In genomic region chr1:25875154-25875855, GRCh38 we compare ENCODE assay signal across 8 cellular contexts. TPM values are rescaled to one million over a fixed set of nuclear protein-coding genes. Genes with fewer than 3 reads are reported as not detected.
DNase-seq lines count a peak whose midpoint lies in the region; ATAC-seq, FAIRE-seq and TF ChIP-seq lines count a peak whose summit lies in the region.

Gene PAQR7 (minus strand): TSS chr1:25875708. CDS start chr1:25863839, 11,869 bp downstream.

- peak; percentile 23; the same call in 1 of the 2 replicates for TF ChIP-seq POLR2A in GM12892 (IDR thresholded peaks at IDR 0.05; ENCODE audit: low read depth, low read length)

- H3K4me3 ChIP-seq in Panc1 (ENCODE audit: low read depth in 2 of 2, low read length in 2 of 2) (peak within 1 kb of the TSS; percentile 57 to 73), fibroblast of the aortic adventitia (ENCODE audit: low read depth, low read length) (peak within 1 kb of the TSS; percentile 72)

- TF ChIP-seq CTCF in Panc1 (IDR thresholded peaks at IDR 0.05) (no peak), fibroblast of the aortic adventitia (IDR thresholded peaks at IDR 0.05; ENCODE audit: insufficient read depth, low read length) (no peak)

- peak; percentile 54 for ATAC-seq in HG03442 (IDR thresholded peaks at IDR 0.05; ENCODE audit: unreplicated experiment)
- peak; percentile 90 for ATAC-seq in Panc1
- peak; percentile 90 to 91 for ATAC-seq in natural killer cell treated with Interleukin-12 subunit alpha and Interleukin-12 subunit beta and Interleukin-15 and Interleukin-18, amount 100 ng/mL, for 72 hours
- ATAC-seq in stimulated activated naive CD8-positive, alpha-beta T cell treated with anti-CD3 and anti-CD28 coated beads, Interleukin-15, amount 100 ng/mL, for 72 hours, result peak; percentile 90
- no peak for ATAC-seq in GM18517 (IDR thresholded peaks at IDR 0.05; ENCODE audit: unreplicated experiment)

- peaks cover 4 to 7% of the 10 kb centered on the region in 2 donors for H3K4me1 Mint-ChIP-seq in natural killer cell treated with Interleukin-12 subunit alpha and Interleukin-12 subunit beta and Interleukin-15 and Interleukin-18, amount 100 ng/mL, for 72 hours (ENCODE audit: low read depth in 2 of 2)
- H3K4me1 Mint-ChIP-seq in stimulated activated naive CD8-positive, alpha-beta T cell treated with anti-CD3 and anti-CD28 coated beads, Interleukin-15, amount 100 ng/mL, for 72 hours, result peaks cover 29% of the 10 kb centered on the region

- intact Hi-C loops in Panc1 (cut with micrococcal nuclease; ENCODE audit: unreplicated experiment), result no loop called here

- peaks cover 48% of the 10 kb centered on the region for H3K4me1 ChIP-seq in Panc1 (ENCODE audit: control insufficient read depth, insufficient read depth, low read length)

- DNase-seq in GM12892 (ENCODE audit: insufficient read length) (peak; percentile 61), Panc1 (ENCODE audit: low read depth, low spot score) (no peak), fibroblast of the aortic adventitia (ENCODE audit: low read depth) (peak; percentile 59)
- DNase-seq in activated effector memory CD4-positive, alpha-beta T cell treated with anti-CD3 and anti-CD28 coated beads, Interleukin-2, amount 50 U/mL, for 16 hours, result peak; percentile 86
- DNase-seq in natural killer cell treated with Interleukin-12 subunit alpha and Interleukin-12 subunit beta and Interleukin-15 and Interleukin-18, amount 100 ng/mL, for 72 hours (ENCODE audit: low spot score), result peak; percentile 82
- DNase-seq in stimulated activated naive CD8-positive, alpha-beta T cell treated with anti-CD3 and anti-CD28 coated beads, Interleukin-15, amount 100 ng/mL, for 72 hours, result peak; percentile 69 to 76

- no peaks in the 10 kb centered on the region for H3K9me3 Mint-ChIP-seq in natural killer cell treated with Interleukin-12 subunit alpha and Interleukin-12 subunit beta and Interleukin-15 and Interleukin-18, amount 100 ng/mL, for 72 hours
- H3K9me3 Mint-ChIP-seq in stimulated activated naive CD8-positive, alpha-beta T cell treated with anti-CD3 and anti-CD28 coated beads, Interleukin-15, amount 100 ng/mL, for 72 hours, result no peaks in the 10 kb centered on the region

- peak within 1 kb of the TSS; percentile 83 for H3K27ac ChIP-seq in Panc1 (ENCODE audit: low read length)

- in situ Hi-C loops in Panc1 (cut with HindIII; ENCODE audit: low pct_unique_long_range_greater_than_20kb, low sequenced_read_pairs), result no loop called here

- no TSS peak for BruUV-seq in Panc1 (replicated peaks; lab: Mats Ljungman, UMichigan)

- POLR2A ChIA-PET in Panc1 (lab: Charles Lee), result interaction anchor here (0.6 kb wide), 1 partner anchor 302 kb away, joined by 4 read pairs; the partner anchor contains the start of gene CNKSR1

- CTCF ChIA-PET in Panc1 (lab: Charles Lee), result interaction anchor here (0.6 kb wide), 1 partner anchor 155 kb away, joined by 5 read pairs; no protein-coding TSS in a partner anchor

- peak within 1 kb of the TSS in 1 of 2 donors; percentile 41 for H3K27ac Mint-ChIP-seq in natural killer cell treated with Interleukin-12 subunit alpha and Interleukin-12 subunit beta and Interleukin-15 and Interleukin-18, amount 100 ng/mL, for 72 hours
- peak within 1 kb of the TSS; percentile 78 to 92 for H3K27ac Mint-ChIP-seq in stimulated activated naive CD8-positive, alpha-beta T cell treated with anti-CD3 and anti-CD28 coated beads, Interleukin-15, amount 100 ng/mL, for 72 hours

- no peaks in the 10 kb centered on the region for H3K36me3 Mint-ChIP-seq in natural killer cell treated with Interleukin-12 subunit alpha and Interleukin-12 subunit beta and Interleukin-15 and Interleukin-18, amount 100 ng/mL, for 72 hours

- FAIRE-seq in GM12892 (lab: Jason Lieb, UNC), result no peak

- H3K4me3 Mint-ChIP-seq in natural killer cell treated with Interleukin-12 subunit alpha and Interleukin-12 subunit beta and Interleukin-15 and Interleukin-18, amount 100 ng/mL, for 72 hours, result peak within 1 kb of the TSS; percentile 83
- peak within 1 kb of the TSS; percentile 92 for H3K4me3 Mint-ChIP-seq in stimulated activated naive CD8-positive, alpha-beta T cell treated with anti-CD3 and anti-CD28 coated beads, Interleukin-15, amount 100 ng/mL, for 72 hours

- H3K9me3 ChIP-seq in Panc1 (ENCODE audit: control insufficient read depth, insufficient read depth, low read depth, low read length), result no peaks in the 10 kb centered on the region

- H3K27me3 ChIP-seq in Panc1 (ENCODE audit: control insufficient read depth, insufficient read depth, low read length), result no peaks in the 10 kb centered on the region

- no peaks in the 10 kb centered on the region for H3K27me3 Mint-ChIP-seq in natural killer cell treated with Interleukin-12 subunit alpha and Interleukin-12 subunit beta and Interleukin-15 and Interleukin-18, amount 100 ng/mL, for 72 hours
- H3K27me3 Mint-ChIP-seq in stimulated activated naive CD8-positive, alpha-beta T cell treated with anti-CD3 and anti-CD28 coated beads, Interleukin-15, amount 100 ng/mL, for 72 hours, result peaks cover 9% of the 10 kb centered on the region

- H3K36me3 ChIP-seq in Panc1 (ENCODE audit: control insufficient read depth, insufficient read depth, low read length), result no peaks in the 10 kb centered on the region; the same call in 1 of the 2 replicates

RNA-seq across cellular contexts. Expression of gene PAQR7, which starts in this region (rescaled TPM):
- 6.6 TPM for polyA plus RNA-seq in GM12892 (2012; ENCODE audit: missing spikeins)
- total RNA-seq in Panc1 (2021; ENCODE audit: unreplicated experiment), result 30.9 TPM
- polyA plus RNA-seq in Panc1 (2012; ENCODE audit: insufficient read length), result 28.7 TPM
- 2.8 and 6.9 TPM in 2 replicates for total RNA-seq in fibroblast of the aortic adventitia (ENCODE audit: low replicate concordance)
- total RNA-seq in natural killer cell treated with Interleukin-12 subunit alpha and Interleukin-12 subunit beta and Interleukin-15 and Interleukin-18, amount 100 ng/mL, for 72 hours, result 1 to 10 TPM; 5.2 to 6.3 TPM
